19 cellular contexts compared by ENCODE assay signal in genomic region chr2:98927059-98927458, GRCh38. TPM values are rescaled to one million over a fixed set of nuclear protein-coding genes. Genes with fewer than 3 reads are reported as not detected.
"Had no signal": no experiment of that assay in that cellular context is flagged by ENCODE, and none has a peak within 500 bp of the region (broad histone marks: within the 10 kb centered on the region; RNA-seq: fewer than 3 reads in every experiment).

No MANE protein-coding gene starts in this region.

- H3K9me3 Mint-ChIP-seq: activated naive CD4-positive, alpha-beta T cell treated with anti-CD3 and anti-CD28 coated beads, Interleukin-2, amount 50 U/mL, for 72 hours; activated T-cell treated with anti-CD3 and anti-CD28 coated beads, Interleukin-2, amount 50 U/mL, for 24 hours; activated T-helper 17 cell treated with anti-CD3 and anti-CD28 coated beads, Interleukin-2, amount 50 U/mL, for 72 hours; neural crest cell had no signal

- DNase-seq: activated CD8-positive, alpha-beta memory T cell treated with anti-CD3 and anti-CD28 coated beads, Interleukin-2, amount 50 U/mL, for 4 hours; activated T-cell treated with anti-CD3 and anti-CD28 coated beads, Interleukin-2, amount 50 U/mL, for 24 hours; foreskin keratinocyte; left ventricle myocardium inferior; naive thymus-derived CD4-positive, alpha-beta T cell; occipital lobe; retina; sigmoid colon; stimulated activated CD4-positive, alpha-beta T cell treated with anti-CD3 and anti-CD28 coated beads, Interleukin-2, amount 100 ng/mL, for 48 hours; stimulated activated CD8-positive, alpha-beta memory T cell treated with anti-CD3 and anti-CD28 coated beads, Interleukin-4, amount 100 ng/mL, for 48 hours; stimulated activated naive CD4-positive, alpha-beta T cell; T-helper 1 cell had no signal

- H3K27me3 ChIP-seq: ascending aorta, foreskin keratinocyte, sigmoid colon had no signal

- ATAC-seq: activated naive CD4-positive, alpha-beta T cell treated with anti-CD3 and anti-CD28 coated beads, Interleukin-2, amount 50 U/mL, for 72 hours; activated T-helper 17 cell treated with anti-CD3 and anti-CD28 coated beads, Interleukin-2, amount 50 U/mL, for 72 hours; naive thymus-derived CD4-positive, alpha-beta T cell had no signal

- H3K9me3 ChIP-seq: ascending aorta had no signal

- H3K27ac ChIP-seq: ascending aorta, coronary artery, epithelial cell of prostate, foreskin keratinocyte, left ventricle myocardium inferior, sigmoid colon had no signal

- H3K4me1 Mint-ChIP-seq: activated T-helper 17 cell treated with anti-CD3 and anti-CD28 coated beads, Interleukin-2, amount 50 U/mL, for 72 hours; naive thymus-derived CD4-positive, alpha-beta T cell; neural crest cell had no signal

- H3K4me1 ChIP-seq: ascending aorta, left ventricle myocardium inferior, sigmoid colon had no signal

- H3K27ac Mint-ChIP-seq: activated naive CD4-positive, alpha-beta T cell treated with anti-CD3 and anti-CD28 coated beads, Interleukin-2, amount 50 U/mL, for 72 hours; activated T-cell treated with anti-CD3 and anti-CD28 coated beads, Interleukin-2, amount 50 U/mL, for 24 hours; activated T-helper 17 cell treated with anti-CD3 and anti-CD28 coated beads, Interleukin-2, amount 50 U/mL, for 72 hours; naive thymus-derived CD4-positive, alpha-beta T cell had no signal

- H3K36me3 ChIP-seq: ascending aorta, left ventricle myocardium inferior, sigmoid colon had no signal

- H3K4me3 Mint-ChIP-seq: activated T-cell treated with anti-CD3 and anti-CD28 coated beads, Interleukin-2, amount 50 U/mL, for 24 hours; activated T-helper 17 cell treated with anti-CD3 and anti-CD28 coated beads, Interleukin-2, amount 50 U/mL, for 72 hours; naive thymus-derived CD4-positive, alpha-beta T cell; neural crest cell had no signal

- H3K4me3 ChIP-seq: ascending aorta, coronary artery, left ventricle myocardium inferior, sigmoid colon had no signal

- H3K36me3 Mint-ChIP-seq: activated naive CD4-positive, alpha-beta T cell treated with anti-CD3 and anti-CD28 coated beads, Interleukin-2, amount 50 U/mL, for 72 hours; naive thymus-derived CD4-positive, alpha-beta T cell had no signal

RNA-seq across cellular contexts. Expression of gene CRACDL, which starts 9.0 kb away (rescaled TPM):
- total RNA-seq: fibroblast of lung had no signal
- polyA plus RNA-seq: fibroblast of lung had no signal
